ENCODE assay signal across 8 cellular contexts in genomic region chr13:27250833-27251165, GRCh38. TPM values are rescaled to one million over a fixed set of nuclear protein-coding genes. Genes with fewer than 3 reads are reported as not detected.
DNase-seq lines count a peak whose midpoint lies in the region; ATAC-seq and TF ChIP-seq lines count a peak whose summit lies in the region.

No MANE protein-coding gene starts in this region.

- H3K27me3 Mint-ChIP-seq in CD8-positive, alpha-beta memory T cell, result no peaks in the 10 kb centered on the region
- H3K27me3 Mint-ChIP-seq in activated naive CD8-positive, alpha-beta T cell treated with anti-CD3 and anti-CD28 coated beads, Interleukin-2, amount 10 ng/mL, durations not matched to agents 7 days and 5 days, result no peaks in the 10 kb centered on the region

- H3K9me3 ChIP-seq in CD8-positive, alpha-beta memory T cell (ENCODE audit: low read length), result no peaks in the 10 kb centered on the region
- H3K9me3 ChIP-seq in uterus, result no peaks in the 10 kb centered on the region

- peak overlapping the region; percentile 98 to 100 (median 100) for H3K27ac Mint-ChIP-seq in CD8-positive, alpha-beta memory T cell
- H3K27ac Mint-ChIP-seq in activated naive CD8-positive, alpha-beta T cell treated with anti-CD3 and anti-CD28 coated beads, Interleukin-2, amount 10 ng/mL, durations not matched to agents 7 days and 5 days, result peak overlapping the region; percentile 98

- TF ChIP-seq POLR2A in lower leg skin (IDR thresholded peaks at IDR 0.05) (no peak), uterus (IDR thresholded peaks at IDR 0.05) (no peak)

- peak overlapping the region; percentile 92 to 99 (median 96) for H3K4me3 Mint-ChIP-seq in CD8-positive, alpha-beta memory T cell
- H3K4me3 Mint-ChIP-seq in activated naive CD8-positive, alpha-beta T cell treated with anti-CD3 and anti-CD28 coated beads, Interleukin-2, amount 10 ng/mL, durations not matched to agents 7 days and 5 days, result peak overlapping the region; percentile 87

- DNase-seq in CD8-positive, alpha-beta memory T cell, result no peak
- DNase-seq in activated naive CD8-positive, alpha-beta T cell treated with anti-CD3 and anti-CD28 coated beads, Interleukin-2, amount 10 ng/mL, durations not matched to agents 7 days and 5 days, result no peak
- DNase-seq in lower leg skin (ENCODE audit: low spot score in 2 of 2) (no peak), uterus (no peak), NCI-H1417 treated with DMSO at 0.1 percent for 48 hours (lab: John Stamatoyannopoulos, UW) (no peak), hypothalamus (lab: John Stamatoyannopoulos, UW) (no peak)
- DNase-seq in stimulated activated CD4-positive, alpha-beta T cell treated with anti-CD3 and anti-CD28 coated beads, Interleukin-4, amount 100 ng/mL, for 4 hours, result no peak

- no peaks in the 10 kb centered on the region for H3K27me3 ChIP-seq in CD8-positive, alpha-beta memory T cell (ENCODE audit: insufficient read depth, low read length, poor library complexity, severe bottlenecking)
- no peaks in the 10 kb centered on the region for H3K27me3 ChIP-seq in uterus

- ATAC-seq in HG02571 (IDR thresholded peaks at IDR 0.05; ENCODE audit: unreplicated experiment), result peak; percentile 10
- ATAC-seq in activated naive CD8-positive, alpha-beta T cell treated with anti-CD3 and anti-CD28 coated beads, Interleukin-2, amount 10 ng/mL, durations not matched to agents 7 days and 5 days (ENCODE audit: low read depth), result peak; percentile 2

- H3K4me3 ChIP-seq in CD8-positive, alpha-beta memory T cell (ENCODE audit: low read length), result peak overlapping the region; percentile 65
- peak overlapping the region; percentile 87 for H3K4me3 ChIP-seq in lower leg skin (ENCODE audit: low read depth, poor library complexity, severe bottlenecking)
- peak overlapping the region; percentile 88 to 100 for H3K4me3 ChIP-seq in uterus

- peaks cover 42% of the 10 kb centered on the region for H3K4me1 ChIP-seq in CD8-positive, alpha-beta memory T cell (ENCODE audit: insufficient read depth, low read length)
- H3K4me1 ChIP-seq in uterus, result peaks cover 6 to 11% of the 10 kb centered on the region in 2 donors

- peak overlapping the region; percentile 97 for H3K27ac ChIP-seq in CD8-positive, alpha-beta memory T cell (ENCODE audit: low read depth, low read length)
- H3K27ac ChIP-seq in uterus, result peak overlapping the region; percentile 95 to 98

- 1% methylated on average over 9 of the region's 9 CpGs for WGBS in lower leg skin, 2 donors

- TF ChIP-seq CTCF in lower leg skin (IDR thresholded peaks at IDR 0.05) (no peak), uterus (IDR thresholded peaks at IDR 0.05) (peak in 1 of 4 experiments; percentile 2)

- no peaks in the 10 kb centered on the region for H3K9me3 Mint-ChIP-seq in CD8-positive, alpha-beta memory T cell
- H3K9me3 Mint-ChIP-seq in activated naive CD8-positive, alpha-beta T cell treated with anti-CD3 and anti-CD28 coated beads, Interleukin-2, amount 10 ng/mL, durations not matched to agents 7 days and 5 days, result no peaks in the 10 kb centered on the region

- CTCF ChIA-PET in CD8-positive, alpha-beta memory T cell (lab: Charles Lee), result no interaction called here

- intact Hi-C loops in lower leg skin (cut with DNase I; ENCODE audit: low total_unique reads), result no loop called here
- intact Hi-C loops in uterus (cut with DNase I; ENCODE audit: low total_unique reads), result loop anchor here (5.0 kb wide), 1 partner anchor 78 kb away; the partner anchor contains the start of gene USP12

- peaks cover 14% of the 10 kb centered on the region for H3K36me3 ChIP-seq in CD8-positive, alpha-beta memory T cell (ENCODE audit: insufficient read depth, low read length)
- no peaks in the 10 kb centered on the region for H3K36me3 ChIP-seq in uterus

- peaks cover 42 to 65% (median 62%) of the 10 kb centered on the region in 3 donors for H3K4me1 Mint-ChIP-seq in CD8-positive, alpha-beta memory T cell
- peaks cover 35% of the 10 kb centered on the region for H3K4me1 Mint-ChIP-seq in activated naive CD8-positive, alpha-beta T cell treated with anti-CD3 and anti-CD28 coated beads, Interleukin-2, amount 10 ng/mL, durations not matched to agents 7 days and 5 days

- peaks cover 0 to 48% (median 9%) of the 10 kb centered on the region in 3 donors for H3K36me3 Mint-ChIP-seq in CD8-positive, alpha-beta memory T cell
- H3K36me3 Mint-ChIP-seq in activated naive CD8-positive, alpha-beta T cell treated with anti-CD3 and anti-CD28 coated beads, Interleukin-2, amount 10 ng/mL, durations not matched to agents 7 days and 5 days, result peaks cover 16% of the 10 kb centered on the region

- POLR2A ChIA-PET in CD8-positive, alpha-beta memory T cell (lab: Charles Lee), result interaction anchor here (0.6 to 1.1 kb wide), 5 partner anchors 20 to 370 kb away, joined by 3 to 5 read pairs (median 3); partner anchors contain the start of genes LNX2 and RASL11A
- POLR2A ChIA-PET in activated naive CD8-positive, alpha-beta T cell treated with anti-CD3 and anti-CD28 coated beads, Interleukin-2, amount 10 ng/mL, durations not matched to agents 7 days and 5 days (lab: Charles Lee), result interaction anchor here (0.7 to 1.0 kb wide), 6 partner anchors 11 to 206 kb away, joined by 3 to 8 read pairs (median 4); partner anchors contain the start of gene RASL11A

RNA-seq across cellular contexts. Expression of gene RPL21, which starts 0.6 kb away (rescaled TPM):
- total RNA-seq in CD8-positive, alpha-beta memory T cell, result 1,000 to 10,000 TPM; 1,206 to 1,216 TPM
- 6,715 TPM for polyA plus RNA-seq in CD8-positive, alpha-beta memory T cell
- total RNA-seq in activated naive CD8-positive, alpha-beta T cell treated with anti-CD3 and anti-CD28 coated beads, Interleukin-2, amount 10 ng/mL, durations not matched to agents 7 days and 5 days, result 1,000 to 10,000 TPM; 1,116 to 1,143 TPM
- total RNA-seq in lower leg skin, result 1,000 to 10,000 TPM in 3 of 4 donors, 100 to 1,000 TPM in 1; 584 to 1,176 (median 1,101) TPM
- total RNA-seq in uterus, result 1,000 to 10,000 TPM in 3 of 4 donors, 100 to 1,000 TPM in 1; 816 to 2,598 (median 1,942) TPM

RNA-seq across cellular contexts. Expression of gene RASL11A, which starts 19.8 kb away (rescaled TPM):
- total RNA-seq in CD8-positive, alpha-beta memory T cell, result 1 to 10 TPM; 5.3 to 6.3 TPM
- 0.75 TPM for polyA plus RNA-seq in CD8-positive, alpha-beta memory T cell
- 1 to 10 TPM in 1 of 2 experiments, under 1 TPM in 1; 0.20 to 2.1 TPM for total RNA-seq in activated naive CD8-positive, alpha-beta T cell treated with anti-CD3 and anti-CD28 coated beads, Interleukin-2, amount 10 ng/mL, durations not matched to agents 7 days and 5 days
- total RNA-seq in lower leg skin, result 10 to 100 TPM in 3 of 4 donors, 1 to 10 TPM in 1; 9.5 to 24.0 (median 18.1) TPM
- 10 to 100 TPM; 18.9 to 36.1 (median 28.6) TPM for total RNA-seq in uterus
